ENCODE assay signal across 1 cellular context in the genomic region with DNA sequence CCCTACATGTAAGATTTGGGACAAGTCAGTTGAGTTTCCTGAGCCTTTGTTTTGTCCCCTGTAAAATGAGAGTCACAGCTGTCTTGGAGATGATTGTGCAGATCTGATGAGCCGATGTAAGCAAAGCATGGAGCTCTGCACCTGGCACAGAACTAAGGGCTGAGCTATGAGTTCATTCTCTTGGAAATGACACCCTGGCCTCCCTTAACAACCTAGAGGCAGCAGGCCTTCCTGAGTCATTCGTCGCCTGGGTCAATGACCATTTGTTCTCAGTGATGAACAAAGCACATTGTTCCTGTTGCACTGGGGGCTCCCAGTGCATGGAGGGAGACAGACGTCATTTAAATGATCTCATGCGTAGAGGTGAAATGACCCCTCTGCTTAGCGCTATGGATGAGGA.
TF ChIP-seq lines count a peak whose summit lies in the region.

No MANE protein-coding gene starts in this region.

TF ChIP-seq in HepG2, 621 proteins besides CTCF, POLR2A, EP300 and RAD21 (continued from another document):
- TF ChIP-seq, protein P1, sequence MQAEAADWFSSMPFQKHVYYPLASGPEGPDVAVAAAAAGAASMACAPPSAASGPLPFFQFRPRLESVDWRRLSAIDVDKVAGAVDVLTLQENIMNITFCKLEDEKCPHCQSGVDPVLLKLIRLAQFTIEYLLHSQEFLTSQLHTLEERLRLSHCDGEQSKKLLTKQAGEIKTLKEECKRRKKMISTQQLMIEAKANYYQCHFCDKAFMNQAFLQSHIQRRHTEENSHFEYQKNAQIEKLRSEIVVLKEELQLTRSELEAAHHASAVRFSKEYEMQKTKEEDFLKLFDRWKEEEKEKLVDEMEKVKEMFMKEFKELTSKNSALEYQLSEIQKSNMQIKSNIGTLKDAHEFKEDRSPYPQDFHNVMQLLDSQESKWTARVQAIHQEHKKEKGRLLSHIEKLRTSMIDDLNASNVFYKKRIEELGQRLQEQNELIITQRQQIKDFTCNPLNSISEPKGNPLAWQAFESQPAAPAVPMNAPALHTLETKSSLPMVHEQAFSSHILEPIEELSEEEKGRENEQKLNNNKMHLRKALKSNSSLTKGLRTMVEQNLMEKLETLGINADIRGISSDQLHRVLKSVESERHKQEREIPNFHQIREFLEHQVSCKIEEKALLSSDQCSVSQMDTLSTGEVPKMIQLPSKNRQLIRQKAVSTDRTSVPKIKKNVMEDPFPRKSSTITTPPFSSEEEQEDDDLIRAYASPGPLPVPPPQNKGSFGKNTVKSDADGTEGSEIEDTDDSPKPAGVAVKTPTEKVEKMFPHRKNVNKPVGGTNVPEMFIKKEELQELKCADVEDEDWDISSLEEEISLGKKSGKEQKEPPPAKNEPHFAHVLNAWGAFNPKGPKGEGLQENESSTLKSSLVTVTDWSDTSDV (CRISPR knock-in tag; IDR thresholded peaks at IDR 0.05), result no peak
- TF ChIP-seq RORA (CRISPR knock-in tag; IDR thresholded peaks at IDR 0.05) (no peak), ZNF274 (CRISPR knock-in tag; IDR thresholded peaks at IDR 0.05) (no peak), ZNF142 (CRISPR knock-in tag; IDR thresholded peaks at IDR 0.05) (no peak), ZBTB21 (CRISPR knock-in tag; IDR thresholded peaks at IDR 0.05) (peak; percentile 46; the same call in 1 of the 2 replicates), FOSL2 (CRISPR knock-in tag; IDR thresholded peaks at IDR 0.05) (peak; percentile 39; the same call in 1 of the 2 replicates), ZFP82 (CRISPR knock-in tag; IDR thresholded peaks at IDR 0.05; ENCODE audit: borderline replicate concordance) (no peak), RELA (CRISPR knock-in tag; IDR thresholded peaks at IDR 0.05) (no peak), ZBTB33 (CRISPR knock-in tag; IDR thresholded peaks at IDR 0.05) (peak; percentile 75), ZNF724P (CRISPR knock-in tag; IDR thresholded peaks at IDR 0.05; ENCODE audit: borderline replicate concordance) (no peak), PCBP2 (optimal IDR thresholded peaks at IDR 0.05; ENCODE audit: low read depth, low read length, poor library complexity, severe bottlenecking) (no peak), ZNF672 (CRISPR knock-in tag; IDR thresholded peaks at IDR 0.05) (no peak), ZNF562 (CRISPR knock-in tag; IDR thresholded peaks at IDR 0.05; ENCODE audit: borderline replicate concordance) (no peak), LCORL (IDR thresholded peaks at IDR 0.05) (no peak), LCORL (CRISPR knock-in tag; IDR thresholded peaks at IDR 0.05) (no peak), SOX13 (IDR thresholded peaks at IDR 0.05) (no peak), SOX13 (CRISPR knock-in tag; conservative IDR thresholded peaks at IDR 0.05 in 1 of 2, IDR thresholded peaks at IDR 0.05 in 1 of 2) (peak in 1 of 2 experiments; percentile 72; a peak in 2 of 4 replicates), SOX5 (CRISPR knock-in tag; IDR thresholded peaks at IDR 0.05; ENCODE audit: borderline replicate concordance) (peak; percentile 56; the same call in 1 of the 2 replicates)
